19 cellular contexts compared by ENCODE assay signal in genomic region chr10:114261116-114261515, GRCh38. TPM values are rescaled to one million over a fixed set of nuclear protein-coding genes. Genes with fewer than 3 reads are reported as not detected.
DNase-seq lines count a peak whose midpoint lies in the region; ATAC-seq and TF ChIP-seq lines count a peak whose summit lies in the region.
"Had no signal": no experiment of that assay in that cellular context is flagged by ENCODE, and none has a peak within 500 bp of the region (broad histone marks: within the 10 kb centered on the region; RNA-seq: fewer than 3 reads in every experiment).

No MANE protein-coding gene starts in this region.

- no peaks in the 10 kb centered on the region for H3K36me3 ChIP-seq in CD4-positive, alpha-beta memory T cell (ENCODE audit: insufficient read depth, low read length)
- H3K36me3 ChIP-seq: prostate gland had no signal

- H3K4me1 Mint-ChIP-seq in HFFc6 (ENCODE audit: low read depth) = peaks cover 66% of the 10 kb centered on the region
- H3K4me1 Mint-ChIP-seq in CD4-positive, alpha-beta memory T cell = peaks cover 0 to 14% (median 3%) of the 10 kb centered on the region in 4 donors

- peak; percentile 68 for DNase-seq in AG20443 (ENCODE audit: low spot score)
- peak; percentile 60 for DNase-seq in HFFc6
- DNase-seq in amniotic epithelial cell (ENCODE audit: low read depth) = peak; percentile 34
- DNase-seq in kidney tubule cell (ENCODE audit: low spot score) = peak; percentile 85
- no peak for DNase-seq in CD4-positive, alpha-beta memory T cell
- no peak for DNase-seq in stimulated activated CD4-positive, alpha-beta T cell treated with anti-CD3 and anti-CD28 coated beads, Interleukin-15, amount 100 ng/mL, for 24 hours
- DNase-seq: activated CD4-positive, alpha-beta T cell treated with anti-CD3 and anti-CD28 coated beads, Interleukin-2, amount 10 ng/mL, durations not matched to agents 7 days and 5 days; NCI-H1092; NCI-H446 treated with DMSO at 0.1 percent for 48 hours; PC-3; stimulated activated CD4-positive, alpha-beta T cell treated with anti-CD3 and anti-CD28 coated beads, Interleukin-2, amount 100 ng/mL, for 48 hours; stimulated activated naive CD4-positive, alpha-beta T cell had no signal

- POLR2A ChIA-PET in CD4-positive, alpha-beta memory T cell (lab: Charles Lee; ENCODE audit: partially characterized antibody) = no interaction called here

- H3K4me1 ChIP-seq in CD4-positive, alpha-beta memory T cell (ENCODE audit: insufficient read depth, low read length) = no peaks in the 10 kb centered on the region
- H3K4me1 ChIP-seq: prostate gland had no signal

- H3K9me3 ChIP-seq in CD4-positive, alpha-beta memory T cell (ENCODE audit: control insufficient read depth in 1 of 2, low read length in 2 of 2) = no peaks in the 10 kb centered on the region
- H3K9me3 ChIP-seq: prostate gland had no signal

- no peak for TF ChIP-seq CTCF in HFFc6 (IDR thresholded peaks at IDR 0.05)

- H3K4me3 Mint-ChIP-seq in HFFc6 = no peak overlapping the region; the same call in 1 of the 2 replicates
- no peak overlapping the region for H3K4me3 Mint-ChIP-seq in CD4-positive, alpha-beta memory T cell
- H3K4me3 Mint-ChIP-seq: activated CD4-positive, alpha-beta T cell treated with anti-CD3 and anti-CD28 coated beads, Interleukin-2, amount 10 ng/mL, durations not matched to agents 7 days and 5 days; activated T-helper 17 cell treated with anti-CD3 and anti-CD28 coated beads, Interleukin-2, amount 50 U/mL, for 72 hours had no signal

- H3K27me3 Mint-ChIP-seq in HFFc6 (ENCODE audit: insufficient read depth) = peaks cover 2% of the 10 kb centered on the region; the same call in 1 of the 2 replicates
- H3K27me3 Mint-ChIP-seq in CD4-positive, alpha-beta memory T cell = peaks cover 2 to 3% of the 10 kb centered on the region in 2 donors
- H3K27me3 Mint-ChIP-seq: activated CD4-positive, alpha-beta T cell treated with anti-CD3 and anti-CD28 coated beads, Interleukin-2, amount 10 ng/mL, durations not matched to agents 7 days and 5 days; activated T-helper 17 cell treated with anti-CD3 and anti-CD28 coated beads, Interleukin-2, amount 50 U/mL, for 72 hours had no signal

- H3K27me3 ChIP-seq in CD4-positive, alpha-beta memory T cell (ENCODE audit: insufficient read depth, low read length) = no peaks in the 10 kb centered on the region

- no peak overlapping the region for H3K27ac ChIP-seq in CD4-positive, alpha-beta memory T cell (ENCODE audit: low read depth, low read length)
- H3K27ac ChIP-seq: prostate gland had no signal

- CTCF ChIA-PET in CD4-positive, alpha-beta memory T cell (lab: Charles Lee; ENCODE audit: partially characterized antibody) = no interaction called here

- peak overlapping the region; percentile 64; the same call in 1 of the 2 replicates for H3K27ac Mint-ChIP-seq in HFFc6
- no peak overlapping the region for H3K27ac Mint-ChIP-seq in CD4-positive, alpha-beta memory T cell
- H3K27ac Mint-ChIP-seq: activated CD4-positive, alpha-beta T cell treated with anti-CD3 and anti-CD28 coated beads, Interleukin-2, amount 10 ng/mL, durations not matched to agents 7 days and 5 days; activated T-helper 17 cell treated with anti-CD3 and anti-CD28 coated beads, Interleukin-2, amount 50 U/mL, for 72 hours had no signal

- intact Hi-C loops in CD4-positive, alpha-beta memory T cell (cut with micrococcal nuclease) = no loop called here

- H3K36me3 Mint-ChIP-seq in HFFc6 (ENCODE audit: low read depth) = no peaks in the 10 kb centered on the region
- H3K36me3 Mint-ChIP-seq in CD4-positive, alpha-beta memory T cell = no peaks in the 10 kb centered on the region

- no peak overlapping the region for H3K4me3 ChIP-seq in CD4-positive, alpha-beta memory T cell (ENCODE audit: low read length in 2 of 2)
- H3K4me3 ChIP-seq: prostate gland had no signal

- ATAC-seq in HG03045 (IDR thresholded peaks at IDR 0.05; ENCODE audit: unreplicated experiment) (no peak), HG02623 (IDR thresholded peaks at IDR 0.05; ENCODE audit: unreplicated experiment) (no peak)
- ATAC-seq: activated T-helper 17 cell treated with anti-CD3 and anti-CD28 coated beads, Interleukin-2, amount 50 U/mL, for 72 hours; PC-3 had no signal

- no peaks in the 10 kb centered on the region for H3K9me3 Mint-ChIP-seq in HFFc6
- H3K9me3 Mint-ChIP-seq in CD4-positive, alpha-beta memory T cell = no peaks in the 10 kb centered on the region
- H3K9me3 Mint-ChIP-seq: activated CD4-positive, alpha-beta T cell treated with anti-CD3 and anti-CD28 coated beads, Interleukin-2, amount 10 ng/mL, durations not matched to agents 7 days and 5 days; activated T-helper 17 cell treated with anti-CD3 and anti-CD28 coated beads, Interleukin-2, amount 50 U/mL, for 72 hours had no signal

RNA-seq across cellular contexts. Expression of gene VWA2, which starts 22.1 kb away (rescaled TPM):
- total RNA-seq in HFFc6 (2021; fragmentation: NEBNext Ultra II Directional; extraction: Animal tissue kit (Norgen Biotek cat#: 25700)) = under 1 TPM in 1 of 6 experiments, not detected in 5; 0.07 TPM
- total RNA-seq in CD4-positive, alpha-beta memory T cell = not detected
- not detected for polyA plus RNA-seq in CD4-positive, alpha-beta memory T cell
- total RNA-seq: activated CD4-positive, alpha-beta T cell treated with anti-CD3 and anti-CD28 coated beads, Interleukin-2, amount 10 ng/mL, durations not matched to agents 7 days and 5 days; activated T-helper 17 cell treated with anti-CD3 and anti-CD28 coated beads, Interleukin-2, amount 50 U/mL, for 72 hours; cardiac septum; endothelial cell of umbilical vein; PC-3; T-helper 2 cell treated with Interferon-gamma antibody and Interleukin-4, amounts not matched to agents 100 ng/mL and 5 ng/mL, for 36 hours had no signal
- polyA plus RNA-seq: endothelial cell of umbilical vein had no signal

Comparison
In these comparisons a context has a peak if more than half of its experiments do, and no peak if none do; other contexts are left out.
1. DNase-seq: peak in AG20443 (single experiment), HFFc6 (single experiment), amniotic epithelial cell (single experiment) and kidney tubule cell (single experiment); none in CD4-positive, alpha-beta memory T cell (0 of 5) and stimulated activated CD4-positive, alpha-beta T cell treated with anti-CD3 and anti-CD28 coated beads, Interleukin-15, amount 100 ng/mL, for 24 hours (single experiment).